Comparison of ENCODE assay signal across 1 cellular context in genomic region chr15:70064441-70064840, GRCh38.
TF ChIP-seq lines count a peak whose summit lies in the region.

No MANE protein-coding gene starts in this region.

TF ChIP-seq in IMR-90, 13 proteins besides CTCF, POLR2A, EP300 and RAD21:
- no peak for TF ChIP-seq BHLHE40 (IDR thresholded peaks at IDR 0.05; ENCODE audit: low read depth, low read length)
- TF ChIP-seq NFE2L2 (IDR thresholded peaks at IDR 0.05; ENCODE audit: low read depth, low read length), result no peak
- TF ChIP-seq CHD1 (IDR thresholded peaks at IDR 0.05; ENCODE audit: low read depth, low read length), result no peak
- TF ChIP-seq SMC3 (IDR thresholded peaks at IDR 0.05; ENCODE audit: low read depth, low read length), result no peak
- TF ChIP-seq MAFK (IDR thresholded peaks at IDR 0.05; ENCODE audit: low read depth, low read length), result no peak
- no peak for TF ChIP-seq RFX5 (IDR thresholded peaks at IDR 0.05; ENCODE audit: low read depth, low read length)
- no peak for TF ChIP-seq FOS (IDR thresholded peaks at IDR 0.05; ENCODE audit: low read depth, low read length)
- no peak for TF ChIP-seq MAZ (IDR thresholded peaks at IDR 0.05; ENCODE audit: borderline replicate concordance, low read depth, low read length)
- no peak for TF ChIP-seq RCOR1 (IDR thresholded peaks at IDR 0.05; ENCODE audit: insufficient replicate concordance, low read length)
- TF ChIP-seq USF2 (IDR thresholded peaks at IDR 0.05; ENCODE audit: low read depth, low read length), result no peak
- TF ChIP-seq ELK1 (IDR thresholded peaks at IDR 0.05; ENCODE audit: borderline replicate concordance, low read depth, low read length), result no peak
- TF ChIP-seq MXI1 (IDR thresholded peaks at IDR 0.05; ENCODE audit: borderline replicate concordance, low read depth, low read length), result no peak
- TF ChIP-seq CEBPB (IDR thresholded peaks at IDR 0.05; ENCODE audit: low read depth, low read length), result no peak
